ENCODE assay signal across 19 cellular contexts in genomic region chr1:3929122-3929521, GRCh38. TPM values are rescaled to one million over a fixed set of nuclear protein-coding genes. Genes with fewer than 3 reads are reported as not detected.
A peak's percentile ranks its signal among the peaks of the same experiment; 100 is the strongest.
DNase-seq lines count a peak whose midpoint lies in the region; ATAC-seq, FAIRE-seq and TF ChIP-seq lines count a peak whose summit lies in the region.
"Had no signal": no experiment of that assay in that cellular context is flagged by ENCODE, and none has a peak within 500 bp of the region (broad histone marks: within the 10 kb centered on the region; RNA-seq: fewer than 3 reads in every experiment).

No MANE protein-coding gene starts in this region.

- H3K9me3 Mint-ChIP-seq in stimulated activated naive CD8-positive, alpha-beta T cell treated with anti-CD3 and anti-CD28 coated beads, Interleukin-15, Interleukin-2, amounts not matched to agents 100 ng/mL and 50 ng/mL, for 24 hours = peaks cover 14% of the 10 kb centered on the region
- H3K9me3 Mint-ChIP-seq in stimulated activated naive CD8-positive, alpha-beta T cell treated with anti-CD3 and anti-CD28 coated beads, Interleukin-15, amount 100 ng/mL, for 72 hours = peaks cover 16% of the 10 kb centered on the region in 2 donors
- peaks cover 15% of the 10 kb centered on the region for H3K9me3 Mint-ChIP-seq in neural progenitor cell
- H3K9me3 Mint-ChIP-seq: CD4-positive, alpha-beta T cell had no signal

- H3K4me3 ChIP-seq in K562 = no peak overlapping the region
- H3K4me3 ChIP-seq in neural progenitor cell = no peak overlapping the region
- H3K4me3 ChIP-seq: GM23338 had no signal

- POLR2A ChIA-PET in K562 (lab: Yijun Ruan, JAX) = interaction anchor here (2.0 kb wide), 1 partner anchor 9 kb away, joined by 7 read pairs; no protein-coding TSS in a partner anchor

- no peak for TF ChIP-seq RAD21 in K562 (CRISPR knock-in tag; conservative IDR thresholded peaks at IDR 0.05 in 1 of 2, IDR thresholded peaks at IDR 0.05 in 1 of 2)

- intact Hi-C loops in K562 (cut with micrococcal nuclease) = no loop called here

- peaks cover 0 to 3% of the 10 kb centered on the region in 2 experiments; a peak in 1 of 5 replicates for H3K4me1 ChIP-seq in K562 (replicated peaks in 1 of 2; ENCODE audit: control insufficient read depth in 2 of 2, insufficient read depth in 2 of 2, low read length in 2 of 2)
- peaks cover 4% of the 10 kb centered on the region for H3K4me1 ChIP-seq in neural progenitor cell
- H3K4me1 ChIP-seq: BE2C, Caco-2 had no signal

- no peak for FAIRE-seq in K562 (lab: Jason Lieb, UNC)
- FAIRE-seq: D721Med, G401.6, GM12891, GM19239 had no signal

- H3K27ac Mint-ChIP-seq in stimulated activated naive CD8-positive, alpha-beta T cell treated with anti-CD3 and anti-CD28 coated beads, Interleukin-15, Interleukin-2, amounts not matched to agents 100 ng/mL and 50 ng/mL, for 24 hours = peak overlapping the region; percentile 45
- H3K27ac Mint-ChIP-seq in stimulated activated naive CD8-positive, alpha-beta T cell treated with anti-CD3 and anti-CD28 coated beads, Interleukin-15, amount 100 ng/mL, for 72 hours = peak overlapping the region in 1 of 2 donors; percentile 38
- peak overlapping the region; percentile 23 for H3K27ac Mint-ChIP-seq in neural progenitor cell
- H3K27ac Mint-ChIP-seq: CD4-positive, alpha-beta T cell; GM23338 had no signal

- H3K4me2 ChIP-seq in K562 (ENCODE audit: insufficient read depth, low read length) (no peak overlapping the region), neural progenitor cell (no peak overlapping the region)
- H3K4me2 ChIP-seq: GM23338 had no signal

- H3K9me1 ChIP-seq in K562 (ENCODE audit: control insufficient read depth, insufficient read depth, low read length) = no peaks in the 10 kb centered on the region

- H3K27ac ChIP-seq in K562 (ENCODE audit: extremely low read depth, low read depth, low read length) (no peak overlapping the region), neural progenitor cell (no peak overlapping the region)

- no peak for ATAC-seq in stimulated activated naive CD8-positive, alpha-beta T cell treated with anti-CD3 and anti-CD28 coated beads, Interleukin-15, amount 100 ng/mL, for 72 hours
- ATAC-seq in K562 (no peak), GM21528 (IDR thresholded peaks at IDR 0.05; ENCODE audit: low FRiP score, unreplicated experiment) (no peak), HG03457 (IDR thresholded peaks at IDR 0.05; ENCODE audit: unreplicated experiment) (no peak)
- ATAC-seq: GM23338, HCT116 had no signal

- no peaks in the 10 kb centered on the region for H3K79me2 ChIP-seq in K562 (ENCODE audit: control insufficient read depth, insufficient read depth, low read length)
- no peaks in the 10 kb centered on the region for H3K79me2 ChIP-seq in neural progenitor cell (ENCODE audit: low read depth)

- H3K27me3 ChIP-seq in K562 (ENCODE audit: control insufficient read depth in 2 of 2, insufficient read depth in 2 of 2, low read length in 2 of 2) (peaks cover 23 to 47% of the 10 kb centered on the region in 2 experiments; a peak in 4 of 5 replicates), neural progenitor cell (no peaks in the 10 kb centered on the region)
- H3K27me3 ChIP-seq: BE2C had no signal

- CTCF ChIA-PET in K562 (lab: Yijun Ruan, JAX; ENCODE audit: low intra/inter-chr PET ratio) = interaction anchor here (0.6 kb wide), 1 partner anchor 20 kb away, joined by 3 read pairs; no protein-coding TSS in a partner anchor

- in situ Hi-C loops in K562 (cut with MboI) = no loop called here

- no peak for TF ChIP-seq EP300 in K562 (IDR thresholded peaks at IDR 0.05; ENCODE audit: low read length)

- BruUV-seq in K562 (replicated peaks; lab: Mats Ljungman, UMichigan) = no TSS peak

- peak overlapping the region; percentile 6 for H3K4me3 Mint-ChIP-seq in stimulated activated naive CD8-positive, alpha-beta T cell treated with anti-CD3 and anti-CD28 coated beads, Interleukin-15, Interleukin-2, amounts not matched to agents 100 ng/mL and 50 ng/mL, for 24 hours
- no peak overlapping the region for H3K4me3 Mint-ChIP-seq in stimulated activated naive CD8-positive, alpha-beta T cell treated with anti-CD3 and anti-CD28 coated beads, Interleukin-15, amount 100 ng/mL, for 72 hours
- H3K4me3 Mint-ChIP-seq in neural progenitor cell = peak overlapping the region; percentile 73
- H3K4me3 Mint-ChIP-seq: CD4-positive, alpha-beta T cell; GM23338 had no signal

- H3K9ac ChIP-seq in K562 (ENCODE audit: insufficient read depth in 1 of 2, low read depth in 2 of 2, low read length in 2 of 2) = no peak overlapping the region
- no peak overlapping the region for H3K9ac ChIP-seq in neural progenitor cell

- DNase-seq in stimulated activated naive CD8-positive, alpha-beta T cell treated with anti-CD3 and anti-CD28 coated beads, Interleukin-15, amount 100 ng/mL, for 72 hours = no peak
- DNase-seq in K562 (ENCODE audit: extremely low read depth in 1 of 4, low spot score in 3 of 4) (no peak), neural progenitor cell (ENCODE audit: low spot score) (no peak), AML-193 (lab: John Stamatoyannopoulos, UW) (no peak)
- DNase-seq: BE2C; C1 segment of cervical spinal cord; CD4-positive, alpha-beta T cell; H7; KBM-7 had no signal

- H2AFZ ChIP-seq in K562 (ENCODE audit: low read depth, low read length) (no peak overlapping the region), neural progenitor cell (replicated peaks) (no peak overlapping the region)
- H2AFZ ChIP-seq: GM23338 had no signal

- H4K20me1 ChIP-seq in K562 (replicated peaks; ENCODE audit: control insufficient read depth, insufficient read depth, low read length) = no peaks in the 10 kb centered on the region; the same call in 1 of the 2 replicates
- H4K20me1 ChIP-seq in neural progenitor cell (ENCODE audit: low read depth) = no peaks in the 10 kb centered on the region

- H3K36me3 ChIP-seq in K562 (ENCODE audit: control insufficient read depth, insufficient read depth, low read length) = no peaks in the 10 kb centered on the region
- H3K36me3 ChIP-seq in neural progenitor cell = no peaks in the 10 kb centered on the region
- H3K36me3 ChIP-seq: BE2C had no signal

- WGBS in K562 (ENCODE audit: insufficient coverage, low coverage, missing lambda C conversion rate) = 32% methylated on average over 5 of the region's 5 CpGs

- peaks cover 13% of the 10 kb centered on the region for H3K27me3 Mint-ChIP-seq in stimulated activated naive CD8-positive, alpha-beta T cell treated with anti-CD3 and anti-CD28 coated beads, Interleukin-15, Interleukin-2, amounts not matched to agents 100 ng/mL and 50 ng/mL, for 24 hours
- H3K27me3 Mint-ChIP-seq in stimulated activated naive CD8-positive, alpha-beta T cell treated with anti-CD3 and anti-CD28 coated beads, Interleukin-15, amount 100 ng/mL, for 72 hours = no peaks in the 10 kb centered on the region
- H3K27me3 Mint-ChIP-seq in neural progenitor cell (ENCODE audit: insufficient read depth, low read depth) = peaks cover 36% of the 10 kb centered on the region

- no peaks in the 10 kb centered on the region for H3K36me3 Mint-ChIP-seq in stimulated activated naive CD8-positive, alpha-beta T cell treated with anti-CD3 and anti-CD28 coated beads, Interleukin-15, Interleukin-2, amounts not matched to agents 100 ng/mL and 50 ng/mL, for 24 hours (ENCODE audit: low read depth)
- peaks cover 3% of the 10 kb centered on the region for H3K36me3 Mint-ChIP-seq in neural progenitor cell

- no peaks in the 10 kb centered on the region for H3K4me1 Mint-ChIP-seq in stimulated activated naive CD8-positive, alpha-beta T cell treated with anti-CD3 and anti-CD28 coated beads, Interleukin-15, Interleukin-2, amounts not matched to agents 100 ng/mL and 50 ng/mL, for 24 hours (ENCODE audit: low read depth)
- no peaks in the 10 kb centered on the region for H3K4me1 Mint-ChIP-seq in stimulated activated naive CD8-positive, alpha-beta T cell treated with anti-CD3 and anti-CD28 coated beads, Interleukin-15, amount 100 ng/mL, for 72 hours
- peaks cover 26% of the 10 kb centered on the region for H3K4me1 Mint-ChIP-seq in neural progenitor cell
- H3K4me1 Mint-ChIP-seq: GM23338 had no signal

- H3K9me3 ChIP-seq in K562 (replicated peaks; ENCODE audit: control insufficient read depth, insufficient read depth, low read depth, low read length) (peaks cover 2% of the 10 kb centered on the region), neural progenitor cell (ENCODE audit: low read depth) (no peaks in the 10 kb centered on the region)
- H3K9me3 ChIP-seq: BE2C had no signal

- no peak for TF ChIP-seq CTCF in K562 (IDR thresholded peaks at IDR 0.05 in 2 of 3, conservative IDR thresholded peaks at IDR 0.05 in 1 of 3; ENCODE audit: insufficient read depth in 2 of 3, low read depth in 1 of 3, low read length in 3 of 3)
- TF ChIP-seq CTCF in neural progenitor cell (IDR thresholded peaks at IDR 0.05) = no peak

- no peak for TF ChIP-seq POLR2A in K562 (conservative IDR thresholded peaks at IDR 0.05)

- H3F3A ChIP-seq in neural progenitor cell (ENCODE audit: low read depth) = peaks cover 17% of the 10 kb centered on the region

TF ChIP-seq in K562, 482 proteins besides CTCF, POLR2A, EP300 and RAD21 (continues in another document):
- TF ChIP-seq ZNF184 (CRISPR knock-in tag; IDR thresholded peaks at IDR 0.05) (no peak), RBM25 (IDR thresholded peaks at IDR 0.05; ENCODE audit: low read depth, low read length, severe bottlenecking) (no peak), FIP1L1 (IDR thresholded peaks at IDR 0.05; ENCODE audit: low read depth, low read length, poor library complexity, severe bottlenecking) (no peak), ZNF316 (IDR thresholded peaks at IDR 0.05) (no peak)

RNA-seq across cellular contexts. Expression of gene C1orf174, which starts 29.1 kb away (rescaled TPM):
- total RNA-seq in K562 (2011; cell fraction: chromatin; rRNA removed; ENCODE audit: low replicate concordance) = 67.9 and 71.3 TPM in 2 replicates
- total RNA-seq in K562 (2011; cell fraction: nucleolus; rRNA removed) = 55.2 and 56.6 TPM in 2 replicates
- total RNA-seq in K562 (2011; cell fraction: nucleoplasm; rRNA removed) = 62.5 and 62.9 TPM in 2 replicates
- 41.6 and 58.8 TPM in 2 replicates for total RNA-seq in K562 (2014; rRNA removed)
- 37.8 and 46.3 TPM in 2 replicates for total RNA-seq in K562 (2014; rRNA removed; fragmentation: Illumina TruSeq; extraction: Trizol)
- total RNA-seq in K562 (2015; rRNA removed; fragmentation: Illumina TruSeq; extraction: Trizol) = 51.0 and 55.6 TPM in 2 replicates
- 38.5 and 40.8 TPM in 2 replicates for total RNA-seq in K562 (2021)
- 45.4 and 50.7 TPM in 2 replicates for polyA plus RNA-seq in K562 (2011; rRNA removed)
- 54.4 and 66.4 TPM in 2 replicates for polyA plus RNA-seq in K562 (2011; cell fraction: cytosol; rRNA removed)
- polyA plus RNA-seq in K562 (2011; cell fraction: nucleus; rRNA removed) = 64.9 and 66.7 TPM in 2 replicates
- 27.1 and 50.1 TPM in 2 replicates for polyA plus RNA-seq in K562 (2012)
- 48.5 and 64.9 TPM in 2 replicates for polyA plus RNA-seq in K562 (2014; fragmentation: Illumina TruSeq; extraction: Trizol)
- 10 to 100 TPM; 42.0 to 50.2 TPM for polyA plus RNA-seq in K562 (2014; fragmentation: Nextera tagmentation; extraction: Ambion mirVana)
- 43.0 and 54.5 TPM in 2 replicates for polyA plus RNA-seq in K562 (2014; rRNA removed)
- 30.5 and 39.9 TPM in 2 replicates for polyA minus RNA-seq in K562 (2011; rRNA and poly(A)+ RNA removed)
- 24.3 and 27.7 TPM in 2 replicates for polyA minus RNA-seq in K562 (2011; cell fraction: cytosol; rRNA and poly(A)+ RNA removed)
- 11.7 and 18.7 TPM in 2 replicates for polyA minus RNA-seq in K562 (2011; cell fraction: nucleus; rRNA and poly(A)+ RNA removed)
- total RNA-seq in neural progenitor cell (ENCODE audit: low replicate concordance) = 31.3 and 36.5 TPM in 2 replicates

Comparison
In these comparisons a context has a peak if more than half of its experiments do, and no peak if none do; other contexts are left out.
1. H3K4me3 Mint-ChIP-seq: peak in stimulated activated naive CD8-positive, alpha-beta T cell treated with anti-CD3 and anti-CD28 coated beads, Interleukin-15, Interleukin-2, amounts not matched to agents 100 ng/mL and 50 ng/mL, for 24 hours (single experiment) and neural progenitor cell (single experiment); none in stimulated activated naive CD8-positive, alpha-beta T cell treated with anti-CD3 and anti-CD28 coated beads, Interleukin-15, amount 100 ng/mL, for 72 hours (0 of 2).